Comparison of ENCODE assay signal across 11 cellular contexts in genomic region chr3:172087198-172087597, GRCh38. TPM values are rescaled to one million over a fixed set of nuclear protein-coding genes. Genes with fewer than 3 reads are reported as not detected.
DNase-seq lines count a peak whose midpoint lies in the region; ATAC-seq and TF ChIP-seq lines count a peak whose summit lies in the region.
"Had no signal": no experiment of that assay in that cellular context is flagged by ENCODE, and none has a peak within 500 bp of the region (broad histone marks: within the 10 kb centered on the region; RNA-seq: fewer than 3 reads in every experiment).

No MANE protein-coding gene starts in this region.

- no TSS peak for BruUV-seq in PC-9 (replicated peaks; lab: Mats Ljungman, UMichigan)

- ATAC-seq in GM18519 (IDR thresholded peaks at IDR 0.05; ENCODE audit: low FRiP score, unreplicated experiment): no peak

- H3K27me3 Mint-ChIP-seq in dendritic cell treated with granulocyte-macrophage colony-stimulating factor and Interleukin-4, amounts not matched to agents 40 ng/mL and 50 ng/mL, for 4 days: no peaks in the 10 kb centered on the region

- H3K4me3 Mint-ChIP-seq in dendritic cell treated with granulocyte-macrophage colony-stimulating factor and Interleukin-4, amounts not matched to agents 40 ng/mL and 50 ng/mL, for 4 days: no peak overlapping the region

- no peaks in the 10 kb centered on the region for H3K9me3 Mint-ChIP-seq in dendritic cell treated with granulocyte-macrophage colony-stimulating factor and Interleukin-4, amounts not matched to agents 40 ng/mL and 50 ng/mL, for 4 days

- H3K36me3 Mint-ChIP-seq in dendritic cell treated with granulocyte-macrophage colony-stimulating factor and Interleukin-4, amounts not matched to agents 40 ng/mL and 50 ng/mL, for 4 days (ENCODE audit: low read depth): peaks cover 9% of the 10 kb centered on the region

- H3K4me1 ChIP-seq in PC-9 (replicated peaks; ENCODE audit: insufficient read depth) (peaks cover 26% of the 10 kb centered on the region), osteoblast (ENCODE audit: insufficient read depth, low read length) (peaks cover 70% of the 10 kb centered on the region)

- H3K9me2 ChIP-seq in PC-9 (ENCODE audit: insufficient read depth): no peaks in the 10 kb centered on the region

- H3K36me3 ChIP-seq in PC-9 (ENCODE audit: low read depth) (peaks cover 69% of the 10 kb centered on the region), osteoblast (ENCODE audit: insufficient read depth, low read length) (peaks cover 20% of the 10 kb centered on the region)

- no peak for TF ChIP-seq CTCF in PC-9 (conservative IDR thresholded peaks at IDR 0.05)
- TF ChIP-seq CTCF in osteoblast (IDR thresholded peaks at IDR 0.05; ENCODE audit: extremely low read depth, low read depth, low read length): no peak

- peaks cover 98% of the 10 kb centered on the region for H3F3A ChIP-seq in PC-9 (ENCODE audit: insufficient read depth, low read depth)

- H3K4me3 ChIP-seq in PC-9 (no peak overlapping the region), osteoblast (ENCODE audit: insufficient read depth, low read length) (no peak overlapping the region)
- H3K4me3 ChIP-seq: adrenal gland had no signal

- peak overlapping the region; percentile 60 for H3K27ac Mint-ChIP-seq in dendritic cell treated with granulocyte-macrophage colony-stimulating factor and Interleukin-4, amounts not matched to agents 40 ng/mL and 50 ng/mL, for 4 days

- POLR2A ChIA-PET in PC-9 (lab: Charles Lee; ENCODE audit: unreplicated experiment): interaction anchor here (0.5 to 0.7 kb wide), 3 partner anchors 9 to 1102 kb away, joined by 3 to 6 read pairs (median 3); no protein-coding TSS in a partner anchor

- no peak overlapping the region for H2AFZ ChIP-seq in PC-9
- H2AFZ ChIP-seq in osteoblast (ENCODE audit: low read length): no peak overlapping the region

- peaks cover 48% of the 10 kb centered on the region for H3K4me1 Mint-ChIP-seq in dendritic cell treated with granulocyte-macrophage colony-stimulating factor and Interleukin-4, amounts not matched to agents 40 ng/mL and 50 ng/mL, for 4 days (ENCODE audit: low read depth)

- H4K20me1 ChIP-seq in PC-9 (ENCODE audit: insufficient read depth) (peaks cover 93% of the 10 kb centered on the region), osteoblast (ENCODE audit: insufficient read depth, low read length) (peaks cover 71% of the 10 kb centered on the region)

- CTCF ChIA-PET in PC-9 (lab: Charles Lee): interaction anchor here (0.5 to 0.6 kb wide), 2 partner anchors 36 to 44 kb away, joined by 3 to 5 read pairs; no protein-coding TSS in a partner anchor

- peak overlapping the region; percentile 46 for H3K27ac ChIP-seq in PC-9
- H3K27ac ChIP-seq in osteoblast (ENCODE audit: low read depth, low read length): peak overlapping the region; percentile 85
- H3K27ac ChIP-seq: adrenal gland had no signal

- no peaks in the 10 kb centered on the region for H3K27me3 ChIP-seq in PC-9 (ENCODE audit: insufficient read depth, low read depth)
- H3K27me3 ChIP-seq in osteoblast (ENCODE audit: insufficient read depth, low read length): no peaks in the 10 kb centered on the region
- H3K27me3 ChIP-seq: adrenal gland had no signal

- peaks cover 100% of the 10 kb centered on the region for H3K79me2 ChIP-seq in PC-9 (ENCODE audit: low read depth)
- H3K79me2 ChIP-seq in osteoblast (ENCODE audit: insufficient read depth, low read length): peaks cover 99% of the 10 kb centered on the region

- intact Hi-C loops in PC-9 (cut with micrococcal nuclease; ENCODE audit: unreplicated experiment): no loop called here
- intact Hi-C loops in dendritic cell treated with granulocyte-macrophage colony-stimulating factor and Interleukin-4, amounts not matched to agents 40 ng/mL and 50 ng/mL, for 4 days (cut with micrococcal nuclease): no loop called here

- H3K9me3 ChIP-seq in PC-9 (ENCODE audit: insufficient read depth, low read depth) (no peaks in the 10 kb centered on the region), osteoblast (ENCODE audit: low read depth, low read length) (no peaks in the 10 kb centered on the region)
- H3K9me3 ChIP-seq: adrenal gland had no signal

- H3K4me2 ChIP-seq in PC-9 (peak overlapping the region; percentile 7; the same call in 1 of the 2 replicates), osteoblast (ENCODE audit: insufficient read depth, low read length) (no peak overlapping the region)

- DNase-seq in DMS 273 treated with DMSO at 0.1 percent for 48 hours (lab: John Stamatoyannopoulos, UW) (peak; percentile 36), PC-9 (no peak), osteoblast (ENCODE audit: insufficient read length, low spot score, missing footprints) (no peak), DMS114 treated with DMSO at 0.1 percent for 48 hours (lab: John Stamatoyannopoulos, UW; ENCODE audit: unreplicated experiment) (no peak)
- no peak for DNase-seq in stimulated activated CD4-positive, alpha-beta T cell treated with anti-CD3 and anti-CD28 coated beads, Interleukin-15, amount 100 ng/mL, for 24 hours
- DNase-seq: adrenal gland; IMR-90; NCI-H226; stimulated activated CD4-positive, alpha-beta T cell treated with anti-CD3 and anti-CD28 coated beads, Interleukin-2, amount 100 ng/mL, for 48 hours had no signal

RNA-seq across cellular contexts. Expression of gene FNDC3B, which starts 47.8 kb away (rescaled TPM):
- total RNA-seq in PC-9 (2021) (79.4 and 106 TPM in 2 replicates), osteoblast (179 TPM in 2 replicates)
